In the genomic region with DNA sequence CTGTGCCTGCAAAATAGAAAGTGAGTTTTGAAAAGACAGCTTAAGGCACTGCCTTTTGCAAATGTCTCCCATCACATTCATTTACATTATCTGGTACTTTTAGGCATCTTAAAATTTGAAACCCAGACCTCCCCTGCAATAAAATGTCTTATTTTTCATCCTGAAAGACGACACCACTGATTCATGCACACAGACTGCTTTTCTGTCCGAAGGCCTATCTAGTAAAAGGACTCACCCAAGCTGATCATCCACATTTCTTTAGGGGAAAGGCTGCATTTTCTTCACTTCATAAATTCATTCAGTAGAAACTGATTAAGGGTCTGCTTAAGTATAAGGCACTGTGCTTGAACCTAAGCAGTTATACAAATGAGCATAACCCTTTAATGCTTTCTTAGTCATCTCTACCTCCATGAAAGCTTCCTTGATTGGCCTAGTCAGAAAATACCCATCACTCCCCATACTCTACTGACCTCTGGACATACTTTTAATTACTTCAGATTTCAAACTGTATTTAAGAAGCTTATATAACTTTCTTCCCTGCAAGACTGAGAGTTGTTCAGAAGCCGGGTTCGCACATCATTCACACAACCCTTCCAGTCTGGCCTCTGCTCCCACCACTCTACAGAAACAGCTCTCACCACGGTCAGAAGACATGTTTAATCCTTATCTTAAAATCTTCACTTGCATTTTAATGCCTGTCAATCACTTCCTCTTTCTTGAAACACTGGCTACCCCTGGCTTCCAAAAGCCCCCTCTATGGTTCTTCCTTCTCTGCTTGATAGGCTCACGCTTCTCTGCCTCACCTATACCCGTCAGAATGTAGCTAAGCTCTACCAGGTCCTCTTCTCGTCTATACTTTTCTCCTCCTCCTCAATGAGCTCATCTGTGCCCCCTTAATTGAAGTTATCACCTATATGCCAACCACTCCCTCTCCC, we compare ENCODE assay signal across 2 cellular contexts.
TF ChIP-seq lines count a peak whose summit lies in the region.

No MANE protein-coding gene starts in this region.

TF ChIP-seq in SK-N-SH treated with all-trans-retinoic acid at 6 μM for 48 hours, 23 proteins besides CTCF, POLR2A, EP300 and RAD21 (continued from another document):
- TF ChIP-seq POU6F1 (CRISPR knock-in tag; IDR thresholded peaks at IDR 0.05; ENCODE audit: borderline replicate concordance, low read depth) (no peak), CSDC2 (CRISPR knock-in tag; IDR thresholded peaks at IDR 0.05) (no peak), GLIS3 (CRISPR knock-in tag; IDR thresholded peaks at IDR 0.05) (no peak), ARNTL (CRISPR knock-in tag; IDR thresholded peaks at IDR 0.05; ENCODE audit: borderline replicate concordance, low read depth) (no peak), SNAI2 (CRISPR knock-in tag; IDR thresholded peaks at IDR 0.05) (no peak)
- TF ChIP-seq, protein P1, sequence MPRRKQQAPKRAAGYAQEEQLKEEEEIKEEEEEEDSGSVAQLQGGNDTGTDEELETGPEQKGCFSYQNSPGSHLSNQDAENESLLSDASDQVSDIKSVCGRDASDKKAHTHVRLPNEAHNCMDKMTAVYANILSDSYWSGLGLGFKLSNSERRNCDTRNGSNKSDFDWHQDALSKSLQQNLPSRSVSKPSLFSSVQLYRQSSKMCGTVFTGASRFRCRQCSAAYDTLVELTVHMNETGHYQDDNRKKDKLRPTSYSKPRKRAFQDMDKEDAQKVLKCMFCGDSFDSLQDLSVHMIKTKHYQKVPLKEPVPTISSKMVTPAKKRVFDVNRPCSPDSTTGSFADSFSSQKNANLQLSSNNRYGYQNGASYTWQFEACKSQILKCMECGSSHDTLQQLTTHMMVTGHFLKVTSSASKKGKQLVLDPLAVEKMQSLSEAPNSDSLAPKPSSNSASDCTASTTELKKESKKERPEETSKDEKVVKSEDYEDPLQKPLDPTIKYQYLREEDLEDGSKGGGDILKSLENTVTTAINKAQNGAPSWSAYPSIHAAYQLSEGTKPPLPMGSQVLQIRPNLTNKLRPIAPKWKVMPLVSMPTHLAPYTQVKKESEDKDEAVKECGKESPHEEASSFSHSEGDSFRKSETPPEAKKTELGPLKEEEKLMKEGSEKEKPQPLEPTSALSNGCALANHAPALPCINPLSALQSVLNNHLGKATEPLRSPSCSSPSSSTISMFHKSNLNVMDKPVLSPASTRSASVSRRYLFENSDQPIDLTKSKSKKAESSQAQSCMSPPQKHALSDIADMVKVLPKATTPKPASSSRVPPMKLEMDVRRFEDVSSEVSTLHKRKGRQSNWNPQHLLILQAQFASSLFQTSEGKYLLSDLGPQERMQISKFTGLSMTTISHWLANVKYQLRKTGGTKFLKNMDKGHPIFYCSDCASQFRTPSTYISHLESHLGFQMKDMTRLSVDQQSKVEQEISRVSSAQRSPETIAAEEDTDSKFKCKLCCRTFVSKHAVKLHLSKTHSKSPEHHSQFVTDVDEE (CRISPR knock-in tag; IDR thresholded peaks at IDR 0.05) = no peak

TF ChIP-seq in SK-N-SH, 30 proteins besides CTCF, POLR2A, EP300 and RAD21 (continued from another document):
- no peak for TF ChIP-seq JUND (IDR thresholded peaks at IDR 0.05)
- no peak for TF ChIP-seq GABPA (IDR thresholded peaks at IDR 0.05; ENCODE audit: low read depth)
- no peak for TF ChIP-seq POLR2AphosphoS5 (IDR thresholded peaks at IDR 0.05; ENCODE audit: low read depth, low read length)
- TF ChIP-seq MEF2A (IDR thresholded peaks at IDR 0.05; ENCODE audit: borderline replicate concordance, low read depth) = no peak
- TF ChIP-seq FOXJ3 (CRISPR knock-in tag; IDR thresholded peaks at IDR 0.05) = no peak
- no peak for TF ChIP-seq SMC3 (IDR thresholded peaks at IDR 0.05; ENCODE audit: low read depth, low read length)
- TF ChIP-seq CHD2 (IDR thresholded peaks at IDR 0.05; ENCODE audit: low read length, partially characterized antibody) = no peak
